10 cellular contexts compared by ENCODE assay signal in the genomic region with DNA sequence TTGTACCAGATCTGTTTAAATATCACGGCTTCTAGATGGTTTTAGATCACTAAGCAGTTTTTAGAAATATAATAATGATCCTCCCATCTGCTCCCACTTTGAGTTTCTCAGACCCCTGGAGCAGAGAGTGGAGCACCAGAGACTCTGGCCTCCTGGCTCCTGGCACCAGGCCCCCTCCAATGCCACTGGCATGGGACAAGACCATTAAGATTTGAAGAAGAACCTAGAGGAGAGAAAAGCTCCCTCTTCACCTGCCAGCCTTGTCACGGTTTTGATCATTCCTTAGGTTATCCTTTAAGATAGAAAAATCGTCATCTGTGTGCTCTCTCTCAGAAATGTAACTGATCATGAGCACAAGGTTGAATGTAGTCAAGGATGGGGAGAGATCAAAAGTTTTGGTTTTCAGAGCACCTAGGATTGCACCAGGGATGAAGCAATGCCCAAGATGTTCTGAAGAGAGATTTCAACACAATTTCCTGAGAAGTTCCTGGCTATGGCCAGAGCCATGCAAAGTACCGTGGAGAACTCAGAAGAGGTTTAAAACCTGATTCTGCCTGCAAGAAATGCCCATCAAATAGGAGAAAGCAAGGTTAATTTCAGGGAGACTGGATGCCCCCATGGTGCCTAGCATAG.
DNase-seq lines count a peak whose midpoint lies in the region; ATAC-seq and TF ChIP-seq lines count a peak whose summit lies in the region.
"Had no signal": no experiment of that assay in that cellular context is flagged by ENCODE, and none has a peak within 500 bp of the region (broad histone marks: within the 10 kb centered on the region; RNA-seq: fewer than 3 reads in every experiment).

No MANE protein-coding gene starts in this region.

- H3K36me3 ChIP-seq in OCI-LY1 (ENCODE audit: insufficient read depth, low read length), result no peaks in the 10 kb centered on the region
- H3K36me3 ChIP-seq: gastrocnemius medialis, thoracic aorta had no signal

- DNase-seq in activated naive CD4-positive, alpha-beta T cell treated with anti-CD3 and anti-CD28 coated beads, Interleukin-2, amount 10 ng/mL, durations not matched to agents 7 days and 5 days, result no peak
- no peak for DNase-seq in activated naive CD4-positive, alpha-beta T cell treated with Interleukin-2 at 50 U/mL for 16 hours
- no peak for DNase-seq in effector memory CD8-positive, alpha-beta T cell
- no peak for DNase-seq in stimulated activated naive CD8-positive, alpha-beta T cell treated with anti-CD3 and anti-CD28 coated beads, Interleukin-15, amount 100 ng/mL, for 72 hours
- DNase-seq in HK-2 (ENCODE audit: unreplicated experiment) (no peak), medulla oblongata (ENCODE audit: extremely low spot score) (no peak)

- peaks cover 4% of the 10 kb centered on the region for H3K27me3 Mint-ChIP-seq in activated naive CD4-positive, alpha-beta T cell treated with anti-CD3 and anti-CD28 coated beads, Interleukin-2, amount 10 ng/mL, durations not matched to agents 7 days and 5 days
- H3K27me3 Mint-ChIP-seq in effector memory CD8-positive, alpha-beta T cell, result no peaks in the 10 kb centered on the region
- H3K27me3 Mint-ChIP-seq in stimulated activated naive CD8-positive, alpha-beta T cell treated with anti-CD3 and anti-CD28 coated beads, Interleukin-15, amount 100 ng/mL, for 72 hours, result no peaks in the 10 kb centered on the region

- no peak overlapping the region; the same call in 1 of the 2 replicates for H3K4me2 ChIP-seq in OCI-LY1 (ENCODE audit: low read length)

- H3K9me3 ChIP-seq in OCI-LY1 (ENCODE audit: low read length), result no peaks in the 10 kb centered on the region
- H3K9me3 ChIP-seq: gastrocnemius medialis, thoracic aorta had no signal

- peak overlapping the region; percentile 95 for H3K27ac Mint-ChIP-seq in activated naive CD4-positive, alpha-beta T cell treated with anti-CD3 and anti-CD28 coated beads, Interleukin-2, amount 10 ng/mL, durations not matched to agents 7 days and 5 days
- peak overlapping the region; percentile 90 to 95 for H3K27ac Mint-ChIP-seq in effector memory CD8-positive, alpha-beta T cell
- H3K27ac Mint-ChIP-seq in stimulated activated naive CD8-positive, alpha-beta T cell treated with anti-CD3 and anti-CD28 coated beads, Interleukin-15, amount 100 ng/mL, for 72 hours, result peak overlapping the region; percentile 82 to 86

- no peak overlapping the region for H3K4me3 Mint-ChIP-seq in activated naive CD4-positive, alpha-beta T cell treated with anti-CD3 and anti-CD28 coated beads, Interleukin-2, amount 10 ng/mL, durations not matched to agents 7 days and 5 days
- peak overlapping the region; percentile 76 to 83 for H3K4me3 Mint-ChIP-seq in effector memory CD8-positive, alpha-beta T cell
- peak overlapping the region; percentile 73 to 77 for H3K4me3 Mint-ChIP-seq in stimulated activated naive CD8-positive, alpha-beta T cell treated with anti-CD3 and anti-CD28 coated beads, Interleukin-15, amount 100 ng/mL, for 72 hours

- H3K79me2 ChIP-seq in OCI-LY1 (ENCODE audit: insufficient read depth, low read length), result no peaks in the 10 kb centered on the region

- H3K9me2 ChIP-seq in OCI-LY1 (ENCODE audit: low read depth, low read length), result no peaks in the 10 kb centered on the region

- H3F3A ChIP-seq in OCI-LY1 (ENCODE audit: insufficient read depth, low read length), result no peaks in the 10 kb centered on the region

- no peak for ATAC-seq in effector memory CD8-positive, alpha-beta T cell (replicated peaks)
- no peak for ATAC-seq in stimulated activated naive CD8-positive, alpha-beta T cell treated with anti-CD3 and anti-CD28 coated beads, Interleukin-15, amount 100 ng/mL, for 72 hours
- no peak for ATAC-seq in GM18520 (IDR thresholded peaks at IDR 0.05; ENCODE audit: unreplicated experiment)

- CTCF ChIA-PET in activated naive CD4-positive, alpha-beta T cell treated with anti-CD3 and anti-CD28 coated beads, Interleukin-2, amount 10 ng/mL, durations not matched to agents 7 days and 5 days (lab: Charles Lee), result interaction anchor here (1.1 to 1.8 kb wide), 4 partner anchors 41 to 200 kb away, joined by 4 to 5 read pairs (median 4); no protein-coding TSS in a partner anchor

- peak overlapping the region; percentile 30; the same call in 1 of the 2 replicates for H3K9ac ChIP-seq in OCI-LY1 (ENCODE audit: low read length)

- peaks cover 63% of the 10 kb centered on the region for H3K4me1 ChIP-seq in OCI-LY1 (ENCODE audit: insufficient read depth, low read length, severe bottlenecking)
- H3K4me1 ChIP-seq: gastrocnemius medialis had no signal

- H2AFZ ChIP-seq in OCI-LY1 (ENCODE audit: low read length), result no peak overlapping the region

- H3K4me3 ChIP-seq in OCI-LY1 (ENCODE audit: low read depth, low read length, poor library complexity, severe bottlenecking), result no peak overlapping the region
- H3K4me3 ChIP-seq: gastrocnemius medialis, thoracic aorta had no signal

- H3K4me1 Mint-ChIP-seq in activated naive CD4-positive, alpha-beta T cell treated with anti-CD3 and anti-CD28 coated beads, Interleukin-2, amount 10 ng/mL, durations not matched to agents 7 days and 5 days, result peaks cover 88% of the 10 kb centered on the region
- peaks cover 85 to 90% of the 10 kb centered on the region in 2 donors for H3K4me1 Mint-ChIP-seq in effector memory CD8-positive, alpha-beta T cell (ENCODE audit: low read depth in 2 of 2)
- peaks cover 97% of the 10 kb centered on the region for H3K4me1 Mint-ChIP-seq in stimulated activated naive CD8-positive, alpha-beta T cell treated with anti-CD3 and anti-CD28 coated beads, Interleukin-15, amount 100 ng/mL, for 72 hours

- no peaks in the 10 kb centered on the region for H3K27me3 ChIP-seq in OCI-LY1 (ENCODE audit: insufficient read depth, low read length)
- H3K27me3 ChIP-seq: gastrocnemius medialis had no signal

- H4K20me1 ChIP-seq in OCI-LY1 (ENCODE audit: insufficient read depth, low read length), result no peaks in the 10 kb centered on the region

- peaks cover 26% of the 10 kb centered on the region for H3K36me3 Mint-ChIP-seq in activated naive CD4-positive, alpha-beta T cell treated with anti-CD3 and anti-CD28 coated beads, Interleukin-2, amount 10 ng/mL, durations not matched to agents 7 days and 5 days
- H3K36me3 Mint-ChIP-seq in effector memory CD8-positive, alpha-beta T cell (ENCODE audit: insufficient read depth), result peaks cover 11% of the 10 kb centered on the region

- H3K9me3 Mint-ChIP-seq in activated naive CD4-positive, alpha-beta T cell treated with anti-CD3 and anti-CD28 coated beads, Interleukin-2, amount 10 ng/mL, durations not matched to agents 7 days and 5 days, result peaks cover 10% of the 10 kb centered on the region
- peaks cover 0 to 4% of the 10 kb centered on the region in 2 donors for H3K9me3 Mint-ChIP-seq in effector memory CD8-positive, alpha-beta T cell
- H3K9me3 Mint-ChIP-seq in stimulated activated naive CD8-positive, alpha-beta T cell treated with anti-CD3 and anti-CD28 coated beads, Interleukin-15, amount 100 ng/mL, for 72 hours, result peaks cover 4 to 11% of the 10 kb centered on the region in 2 donors

- no peak for TF ChIP-seq CTCF in OCI-LY1 (IDR thresholded peaks at IDR 0.05; ENCODE audit: low read length)

- H3K27ac ChIP-seq in OCI-LY1 (ENCODE audit: low read depth, low read length, poor library complexity, severe bottlenecking), result peak overlapping the region; percentile 94
